Comparison of ENCODE assay signal across 18 cellular contexts in the genomic region with DNA sequence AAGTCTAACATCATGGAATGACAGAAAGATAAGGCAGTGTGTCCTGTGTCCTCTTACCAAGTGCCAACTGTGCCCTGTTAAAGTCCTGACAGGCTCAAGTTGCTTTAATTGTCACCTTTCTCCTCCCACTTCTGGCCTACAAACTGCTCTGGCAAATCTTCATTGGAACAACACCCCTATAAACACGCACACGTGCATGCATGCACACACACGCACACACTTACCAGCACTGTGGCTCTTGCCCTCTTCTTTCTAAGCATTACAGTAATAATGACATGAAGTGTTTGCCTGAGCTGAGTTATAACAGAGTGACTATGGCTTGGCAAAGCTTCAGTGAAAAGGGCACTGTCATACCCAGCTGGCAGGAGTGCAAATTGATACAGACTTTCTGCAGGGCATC.
DNase-seq lines count a peak whose midpoint lies in the region; ATAC-seq and TF ChIP-seq lines count a peak whose summit lies in the region.
"Had no signal": no experiment of that assay in that cellular context is flagged by ENCODE, and none has a peak within 500 bp of the region (broad histone marks: within the 10 kb centered on the region; RNA-seq: fewer than 3 reads in every experiment).

No MANE protein-coding gene starts in this region.

- H3K9me3 Mint-ChIP-seq in CD14-positive monocyte, result peaks cover 0 to 17% (median 6%) of the 10 kb centered on the region in 7 donors
- H3K9me3 Mint-ChIP-seq: activated CD4-positive, alpha-beta T cell treated with anti-CD3 and anti-CD28 coated beads, Interleukin-2, amount 10 ng/mL, durations not matched to agents 24 days and 14 days had no signal

- ATAC-seq in gastrocnemius medialis, result peak; percentile 90 to 93

- H3K4me3 Mint-ChIP-seq in CD14-positive monocyte, result no peak overlapping the region
- H3K4me3 Mint-ChIP-seq: activated CD4-positive, alpha-beta T cell treated with anti-CD3 and anti-CD28 coated beads, Interleukin-2, amount 10 ng/mL, durations not matched to agents 24 days and 14 days; naive B cell had no signal

- intact Hi-C loops in gastrocnemius medialis (cut with DNase I; ENCODE audit: low total_unique reads) (no loop called here), CD14-positive monocyte (cut with micrococcal nuclease) (no loop called here)

- H3K4me1 Mint-ChIP-seq in CD14-positive monocyte, result peaks cover 11% of the 10 kb centered on the region
- H3K4me1 Mint-ChIP-seq: activated CD4-positive, alpha-beta T cell treated with anti-CD3 and anti-CD28 coated beads, Interleukin-2, amount 10 ng/mL, durations not matched to agents 24 days and 14 days had no signal

- no peaks in the 10 kb centered on the region for H3K36me3 ChIP-seq in gastrocnemius medialis
- H3K36me3 ChIP-seq: MG63, spleen had no signal

- H3K4me3 ChIP-seq in gastrocnemius medialis, result no peak overlapping the region
- H3K4me3 ChIP-seq: MG63, spleen had no signal

- H3K27me3 Mint-ChIP-seq in CD14-positive monocyte (ENCODE audit: low read depth in 3 of 3), result peaks cover 4 to 5% (median 4%) of the 10 kb centered on the region in 3 donors

- in situ Hi-C loops in gastrocnemius medialis (cut with MboI; ENCODE audit: low sequenced_read_pairs in 4 of 4), result no loop called here

- TF ChIP-seq POLR2A in gastrocnemius medialis (IDR thresholded peaks at IDR 0.05), result peak in 1 of 2 donors; percentile 15

- H3K27ac Mint-ChIP-seq in CD14-positive monocyte, result peak overlapping the region in 2 of 7 donors; percentile 0 to 22
- H3K27ac Mint-ChIP-seq: activated CD4-positive, alpha-beta T cell treated with anti-CD3 and anti-CD28 coated beads, Interleukin-2, amount 10 ng/mL, durations not matched to agents 24 days and 14 days; naive B cell had no signal

- no peaks in the 10 kb centered on the region for H3K27me3 ChIP-seq in gastrocnemius medialis

- H3K36me3 Mint-ChIP-seq in CD14-positive monocyte, result no peaks in the 10 kb centered on the region

- peak overlapping the region; percentile 42 to 80 (median 62) for H3K27ac ChIP-seq in gastrocnemius medialis
- H3K27ac ChIP-seq: parathyroid adenoma, spleen had no signal

- H3K4me1 ChIP-seq in gastrocnemius medialis, result peaks cover 11 to 21% of the 10 kb centered on the region in 2 donors
- H3K4me1 ChIP-seq: parathyroid adenoma, spleen had no signal

- DNase-seq in NCI-H1092 (lab: John Stamatoyannopoulos, UW), result peak; percentile 49
- peak; percentile 9 for DNase-seq in NCI-H2081 treated with DMSO at 0.1 percent for 48 hours (lab: John Stamatoyannopoulos, UW)
- peak; percentile 11 for DNase-seq in ecto neural progenitor cell (ENCODE audit: low spot score)
- DNase-seq in gastrocnemius medialis, result peak; percentile 42 to 53
- DNase-seq in CD14-positive monocyte (ENCODE audit: low spot score), result no peak
- no peak for DNase-seq in activated naive CD4-positive, alpha-beta T cell treated with anti-CD3 and anti-CD28 coated beads, Interleukin-2, amount 50 U/mL, for 16 hours
- DNase-seq in glomerular visceral epithelial cell (ENCODE audit: extremely low spot score), result no peak
- DNase-seq: activated CD4-positive, alpha-beta T cell treated with anti-CD3 and anti-CD28 coated beads, Interleukin-2, amount 10 ng/mL, durations not matched to agents 24 days and 14 days; activated effector memory CD4-positive, alpha-beta T cell treated with Interleukin-2 at 50 U/mL for 16 hours; DND-41; glutamatergic neuron; GOT3; MG63; naive B cell; NK-92 treated with Interleukin-12 subunit alpha and Interleukin-12 subunit beta, amount 100 ng/mL, for 24 hours; spleen; substantia nigra had no signal

- H3K9me3 ChIP-seq in gastrocnemius medialis, result no peaks in the 10 kb centered on the region
- H3K9me3 ChIP-seq: MG63 had no signal

- TF ChIP-seq CTCF in gastrocnemius medialis (IDR thresholded peaks at IDR 0.05 in 4 of 5, conservative IDR thresholded peaks at IDR 0.05 in 1 of 5) (no peak), CD14-positive monocyte (IDR thresholded peaks at IDR 0.05) (no peak)

Comparison
In these comparisons a context has a peak if more than half of its experiments do, and no peak if none do; other contexts are left out.
1. DNase-seq: peak in NCI-H1092 (single experiment), NCI-H2081 treated with DMSO at 0.1 percent for 48 hours (single experiment), ecto neural progenitor cell (single experiment) and gastrocnemius medialis (2 of 2); none in CD14-positive monocyte (single experiment), activated naive CD4-positive, alpha-beta T cell treated with anti-CD3 and anti-CD28 coated beads, Interleukin-2, amount 50 U/mL, for 16 hours (single experiment) and glomerular visceral epithelial cell (single experiment).